ENCODE assay signal across 8 cellular contexts in the genomic region with DNA sequence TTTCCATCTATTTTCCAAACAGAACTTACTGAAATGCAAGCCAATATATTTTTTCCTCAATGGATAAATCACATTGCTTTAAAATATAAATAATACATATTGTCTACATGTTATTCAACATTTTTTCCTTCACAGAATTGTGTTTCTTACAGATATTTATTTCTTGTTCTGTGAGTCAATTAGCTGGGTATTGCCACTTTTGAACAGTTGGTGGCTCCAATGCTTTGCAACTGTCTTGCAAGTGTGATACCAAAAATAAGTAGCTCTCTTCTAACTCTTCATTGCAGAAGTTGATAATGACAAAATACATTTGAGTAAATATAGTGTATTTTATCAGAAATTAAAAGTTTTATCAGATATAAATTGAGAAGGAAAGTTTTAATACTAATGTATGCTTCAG. TPM values are rescaled to one million over a fixed set of nuclear protein-coding genes. Genes with fewer than 3 reads are reported as not detected.
DNase-seq lines count a peak whose midpoint lies in the region; ATAC-seq and TF ChIP-seq lines count a peak whose summit lies in the region.

No MANE protein-coding gene starts in this region.

- H3K27ac Mint-ChIP-seq in MCF 10A (ENCODE audit: low read depth, unreplicated experiment), result no peak overlapping the region
- H3K27ac Mint-ChIP-seq in type B pancreatic cell, result no peak overlapping the region
- H3K27ac Mint-ChIP-seq in activated naive CD4-positive, alpha-beta T cell treated with anti-CD3 and anti-CD28 coated beads, Interleukin-2, amount 50 U/mL, for 72 hours, result no peak overlapping the region

- H2AFZ ChIP-seq in OCI-LY3 (ENCODE audit: low read depth, low read length), result no peak overlapping the region

- H3K4me3 ChIP-seq in breast epithelium (no peak overlapping the region), OCI-LY3 (ENCODE audit: low read length) (no peak overlapping the region), fibroblast of villous mesenchyme (ENCODE audit: low read depth, low read length) (no peak overlapping the region)

- no peaks in the 10 kb centered on the region for H3K36me3 ChIP-seq in breast epithelium
- no peaks in the 10 kb centered on the region for H3K36me3 ChIP-seq in OCI-LY3 (replicated peaks; ENCODE audit: low read depth, low read length)

- POLR2A ChIA-PET in MCF 10A (lab: Yijun Ruan, JAX), result interaction anchor here (0.6 to 1.0 kb wide), 2 partner anchors 340 to 346 kb away, joined by 3 read pairs; no protein-coding TSS in a partner anchor

- BruUV-seq in MCF 10A (replicated peaks; lab: Mats Ljungman, UMichigan), result no TSS peak

- H3K4me1 ChIP-seq in breast epithelium (no peaks in the 10 kb centered on the region), OCI-LY3 (ENCODE audit: low read length) (no peaks in the 10 kb centered on the region)

- H3K9me3 ChIP-seq in breast epithelium, result no peaks in the 10 kb centered on the region
- no peaks in the 10 kb centered on the region for H3K9me3 ChIP-seq in OCI-LY3 (ENCODE audit: insufficient read depth, low read length)

- CTCF ChIA-PET in MCF 10A (lab: Yijun Ruan, JAX), result interaction anchor here (0.6 to 5.8 kb wide), 13 partner anchors 8 to 1062 kb away, joined by 3 to 102 read pairs (median 4); no protein-coding TSS in a partner anchor

- H3K27me3 Mint-ChIP-seq in MCF 10A (ENCODE audit: insufficient read depth, unreplicated experiment) (peaks cover 34% of the 10 kb centered on the region), type B pancreatic cell (peaks cover 9% of the 10 kb centered on the region)

- H3K4me2 ChIP-seq in OCI-LY3 (ENCODE audit: low read length), result no peak overlapping the region

- H3K27ac ChIP-seq in breast epithelium, result no peak overlapping the region
- H3K27ac ChIP-seq in OCI-LY3 (ENCODE audit: low read length), result no peak overlapping the region

- ATAC-seq in activated naive CD4-positive, alpha-beta T cell treated with anti-CD3 and anti-CD28 coated beads, Interleukin-2, amount 50 U/mL, for 72 hours, result no peak

- DNase-seq in MCF 10A (ENCODE audit: unreplicated experiment) (no peak), breast epithelium (ENCODE audit: low spot score in 2 of 2) (no peak), fibroblast of villous mesenchyme (ENCODE audit: low read depth) (peak; percentile 5), type B pancreatic cell (ENCODE audit: extremely low spot score, unreplicated experiment) (no peak), HuH-7.5 (ENCODE audit: low spot score) (no peak)
- no peak for DNase-seq in activated naive CD4-positive, alpha-beta T cell treated with anti-CD3 and anti-CD28 coated beads, Interleukin-2, amount 50 U/mL, for 72 hours (ENCODE audit: low spot score in 2 of 2)
- DNase-seq in stimulated activated naive CD4-positive, alpha-beta T cell treated with Interleukin-2 at 50 U/mL for 16 hours (lab: John Stamatoyannopoulos, UW), result no peak

- intact Hi-C loops in MCF 10A (cut with micrococcal nuclease) (loop anchor here (1.0 to 5.0 kb wide), 2 partner anchors 341 to 401 kb away; no protein-coding TSS in a partner anchor), breast epithelium (cut with DNase I; ENCODE audit: low total_unique reads) (no loop called here)

- no peaks in the 10 kb centered on the region for H3K79me2 ChIP-seq in OCI-LY3 (ENCODE audit: low read length)

- no peaks in the 10 kb centered on the region for H3K4me1 Mint-ChIP-seq in MCF 10A (ENCODE audit: insufficient read depth, unreplicated experiment)
- no peaks in the 10 kb centered on the region for H3K4me1 Mint-ChIP-seq in type B pancreatic cell (ENCODE audit: unreplicated experiment)

- H3K9me3 Mint-ChIP-seq in MCF 10A (ENCODE audit: unreplicated experiment) (no peaks in the 10 kb centered on the region), type B pancreatic cell (no peaks in the 10 kb centered on the region)
- no peaks in the 10 kb centered on the region for H3K9me3 Mint-ChIP-seq in activated naive CD4-positive, alpha-beta T cell treated with anti-CD3 and anti-CD28 coated beads, Interleukin-2, amount 50 U/mL, for 72 hours

- H3K9ac ChIP-seq in OCI-LY3 (ENCODE audit: low read length), result no peak overlapping the region

- no peaks in the 10 kb centered on the region for H3K36me3 Mint-ChIP-seq in MCF 10A (ENCODE audit: insufficient read depth, unreplicated experiment)
- H3K36me3 Mint-ChIP-seq in type B pancreatic cell, result no peaks in the 10 kb centered on the region
- no peaks in the 10 kb centered on the region for H3K36me3 Mint-ChIP-seq in activated naive CD4-positive, alpha-beta T cell treated with anti-CD3 and anti-CD28 coated beads, Interleukin-2, amount 50 U/mL, for 72 hours

- no peak overlapping the region for H3K4me3 Mint-ChIP-seq in MCF 10A (ENCODE audit: unreplicated experiment)
- H3K4me3 Mint-ChIP-seq in type B pancreatic cell, result no peak overlapping the region

- no peaks in the 10 kb centered on the region for H3K27me3 ChIP-seq in breast epithelium
- no peaks in the 10 kb centered on the region for H3K27me3 ChIP-seq in OCI-LY3 (ENCODE audit: low read depth, low read length)

- peak; percentile 47 for TF ChIP-seq CTCF in MCF 10A (IDR thresholded peaks at IDR 0.05; ENCODE audit: unreplicated experiment)
- no peak for TF ChIP-seq CTCF in breast epithelium (IDR thresholded peaks at IDR 0.05)
- TF ChIP-seq CTCF in OCI-LY3 (IDR thresholded peaks at IDR 0.05; ENCODE audit: low read depth, low read length), result peak; percentile 74
- TF ChIP-seq CTCF in fibroblast of villous mesenchyme (IDR thresholded peaks at IDR 0.05; ENCODE audit: insufficient read depth, low read depth, low read length), result peak; percentile 19
- peak; percentile 71 for TF ChIP-seq CTCF in type B pancreatic cell (conservative IDR thresholded peaks at IDR 0.05)

- TF ChIP-seq POLR2A in breast epithelium (IDR thresholded peaks at IDR 0.05), result no peak

- H4K20me1 ChIP-seq in OCI-LY3 (ENCODE audit: insufficient read depth, low read length), result no peaks in the 10 kb centered on the region

RNA-seq across cellular contexts. Expression of a gene that starts 17.1 kb away (rescaled TPM):
- not detected in 2 replicates for total RNA-seq in MCF 10A (2022)
- total RNA-seq in breast epithelium, result under 1 TPM in 2 of 3 donors, not detected in 1; 0.88 to 0.98 TPM
- not detected in 2 replicates for total RNA-seq in fibroblast of villous mesenchyme
- 2.8 and 4.2 TPM in 2 replicates for total RNA-seq in type B pancreatic cell (ENCODE audit: low replicate concordance)
- under 1 TPM; 0.11 to 0.78 TPM for total RNA-seq in activated naive CD4-positive, alpha-beta T cell treated with anti-CD3 and anti-CD28 coated beads, Interleukin-2, amount 50 U/mL, for 72 hours

RNA-seq across cellular contexts. Expression of a gene that starts 33.9 kb away (rescaled TPM):
- total RNA-seq in MCF 10A (2022) (3.1 and 8.1 TPM in 2 replicates), breast epithelium (1 to 10 TPM; 1.9 to 6.7 (median 6.6) TPM), fibroblast of villous mesenchyme (3.2 and 3.9 TPM in 2 replicates), type B pancreatic cell (ENCODE audit: low replicate concordance) (5.3 and 21.8 TPM in 2 replicates)
- 10 to 100 TPM; 11.5 to 25.8 TPM for total RNA-seq in activated naive CD4-positive, alpha-beta T cell treated with anti-CD3 and anti-CD28 coated beads, Interleukin-2, amount 50 U/mL, for 72 hours

Comparison
In these comparisons a context has a peak if more than half of its experiments do, and no peak if none do; other contexts are left out.
1. CTCF ChIP-seq: peak in MCF 10A (single experiment), OCI-LY3 (single experiment), fibroblast of villous mesenchyme (single experiment) and type B pancreatic cell (single experiment); none in breast epithelium (0 of 3).